In genomic region chr13:75368167-75368566, GRCh38 we compare ENCODE assay signal across 11 cellular contexts.
DNase-seq lines count a peak whose midpoint lies in the region; ATAC-seq, FAIRE-seq and TF ChIP-seq lines count a peak whose summit lies in the region.
"Had no signal": no experiment of that assay in that cellular context is flagged by ENCODE, and none has a peak within 500 bp of the region (broad histone marks: within the 10 kb centered on the region; RNA-seq: fewer than 3 reads in every experiment).

No MANE protein-coding gene starts in this region.

- H3K9me3 ChIP-seq in gastroesophageal sphincter = no peaks in the 10 kb centered on the region
- H3K9me3 ChIP-seq in small intestine (ENCODE audit: control insufficient read depth, low read depth) = no peaks in the 10 kb centered on the region

- FAIRE-seq in GM12892 (lab: Jason Lieb, UNC) (peak; percentile 81), small intestine (lab: Jason Lieb, UNC) (no peak)

- no peaks in the 10 kb centered on the region for H3K36me3 ChIP-seq in gastroesophageal sphincter
- no peaks in the 10 kb centered on the region for H3K36me3 ChIP-seq in small intestine (ENCODE audit: control insufficient read depth in 2 of 2, insufficient read depth in 2 of 2, low read length in 2 of 2)

- H3K27me3 ChIP-seq in gastroesophageal sphincter (no peaks in the 10 kb centered on the region), small intestine (ENCODE audit: control insufficient read depth in 2 of 2, insufficient read depth in 2 of 2, low read length in 2 of 2) (no peaks in the 10 kb centered on the region)

- peaks cover 5 to 65% (median 6%) of the 10 kb centered on the region in 3 donors for H3K4me1 ChIP-seq in gastroesophageal sphincter
- H3K4me1 ChIP-seq in small intestine (ENCODE audit: control insufficient read depth in 2 of 2, insufficient read depth in 1 of 2, low read depth in 1 of 2, low read length in 1 of 2) = peaks cover 0 to 2% of the 10 kb centered on the region in 2 donors

- no peak for TF ChIP-seq EP300 in gastroesophageal sphincter (IDR thresholded peaks at IDR 0.05)

- H3K4me3 ChIP-seq in gastroesophageal sphincter (no peak overlapping the region), retinal pigment epithelial cell (ENCODE audit: low read length) (no peak overlapping the region), small intestine (ENCODE audit: low read depth in 1 of 2, low read length in 2 of 2) (no peak overlapping the region)

- no peak for DNase-seq in GM12892 (ENCODE audit: insufficient read length)
- peak; percentile 63 for DNase-seq in retinal pigment epithelial cell (ENCODE audit: low read depth)
- no peak for DNase-seq in small intestine
- no peak for DNase-seq in middle frontal gyrus (ENCODE audit: extremely low spot score, low spot score)
- DNase-seq in LoVo (ENCODE audit: low spot score) = no peak
- DNase-seq: activated CD4-positive, CD25-positive, alpha-beta regulatory T cell; NCI-H2081 treated with DMSO at 0.1 percent for 48 hours; nucleus accumbens had no signal

- 2 to 14% methylated on average over 3 of the region's 3 CpGs for WGBS in gastroesophageal sphincter (ENCODE audit: low coverage in 1 of 2), 2 donors
- WGBS in small intestine, 3 donors = 10 to 26% (median 13%) methylated on average over 3 of the region's 3 CpGs

- ATAC-seq in SK-N-SH treated with all-trans-retinoic acid at 6 μM for 48 hours = peak; percentile 68
- ATAC-seq in gastroesophageal sphincter = peak; percentile 57
- no peak for ATAC-seq in GM19455 (IDR thresholded peaks at IDR 0.05; ENCODE audit: unreplicated experiment)

- TF ChIP-seq CTCF in gastroesophageal sphincter (IDR thresholded peaks at IDR 0.05) = no peak
- TF ChIP-seq CTCF in retinal pigment epithelial cell (conservative IDR thresholded peaks at IDR 0.05; ENCODE audit: low read depth, low read length) = no peak

- TF ChIP-seq POLR2A in GM12892 (IDR thresholded peaks at IDR 0.05; ENCODE audit: low read depth, low read length) (no peak), gastroesophageal sphincter (IDR thresholded peaks at IDR 0.05) (no peak)

- H3K27ac ChIP-seq in gastroesophageal sphincter = peak overlapping the region; percentile 56 to 70 (median 61)
- H3K27ac ChIP-seq in small intestine (ENCODE audit: low read depth in 1 of 2, low read length in 1 of 2) = no peak overlapping the region

TF ChIP-seq in SK-N-SH treated with all-trans-retinoic acid at 6 μM for 48 hours, 23 proteins besides CTCF, POLR2A, EP300 and RAD21:
- no peak for TF ChIP-seq PATZ1 (CRISPR knock-in tag; IDR thresholded peaks at IDR 0.05; ENCODE audit: borderline replicate concordance)
- TF ChIP-seq ISL1 (CRISPR knock-in tag; IDR thresholded peaks at IDR 0.05) = peak; percentile 44
TF ChIP-seq in SK-N-SH treated with all-trans-retinoic acid at 6 μM for 48 hours: peak in this region for 1.

Comparison
In these comparisons a context has a peak if more than half of its experiments do, and no peak if none do; other contexts are left out.
1. H3K27ac ChIP-seq: peak in gastroesophageal sphincter (4 of 4); none in small intestine (0 of 2).